ENCODE assay signal across 1 cellular context in genomic region chr15:32042269-32042996, GRCh38.
TF ChIP-seq lines count a peak whose summit lies in the region.

No MANE protein-coding gene starts in this region.

TF ChIP-seq in HepG2, 621 proteins besides CTCF, POLR2A, EP300 and RAD21:
- TF ChIP-seq ATM (IDR thresholded peaks at IDR 0.05; ENCODE audit: borderline replicate concordance) (no peak), GFI1 (CRISPR knock-in tag; IDR thresholded peaks at IDR 0.05; ENCODE audit: borderline replicate concordance) (no peak), PBX3 (CRISPR knock-in tag; IDR thresholded peaks at IDR 0.05; ENCODE audit: borderline replicate concordance) (no peak)
